14 cellular contexts compared by ENCODE assay signal in genomic region chr13:81184556-81185265, GRCh38.
"Had no signal": no experiment of that assay in that cellular context is flagged by ENCODE, and none has a peak within 500 bp of the region (broad histone marks: within the 10 kb centered on the region; RNA-seq: fewer than 3 reads in every experiment).

No MANE protein-coding gene starts in this region.

- H3K4me3 ChIP-seq: left ventricle myocardium inferior, upper lobe of left lung had no signal

- H3K27ac ChIP-seq: left ventricle myocardium inferior, upper lobe of left lung had no signal

- H3K27ac Mint-ChIP-seq: activated CD8-positive, alpha-beta T cell treated with anti-CD3 and anti-CD28 coated beads for 36 hours; activated naive CD4-positive, alpha-beta T cell treated with anti-CD3 and anti-CD28 coated beads, Interleukin-2, amount 10 ng/mL, durations not matched to agents 7 days and 5 days; activated T-helper 17 cell treated with anti-CD3 and anti-CD28 coated beads, Interleukin-2, amount 50 U/mL, for 72 hours; memory B cell; nephron progenitor cell; stimulated activated naive CD8-positive, alpha-beta T cell treated with anti-CD3 and anti-CD28 coated beads, Interleukin-15, Interleukin-2, amounts not matched to agents 100 ng/mL and 50 ng/mL, for 24 hours had no signal

- H3K36me3 Mint-ChIP-seq: activated naive CD4-positive, alpha-beta T cell treated with anti-CD3 and anti-CD28 coated beads, Interleukin-2, amount 10 ng/mL, durations not matched to agents 7 days and 5 days; memory B cell had no signal

- H3K4me1 ChIP-seq: left ventricle myocardium inferior, upper lobe of left lung had no signal

- H3K27me3 Mint-ChIP-seq: activated CD8-positive, alpha-beta T cell treated with anti-CD3 and anti-CD28 coated beads for 36 hours; activated naive CD4-positive, alpha-beta T cell treated with anti-CD3 and anti-CD28 coated beads, Interleukin-2, amount 10 ng/mL, durations not matched to agents 7 days and 5 days; activated T-helper 17 cell treated with anti-CD3 and anti-CD28 coated beads, Interleukin-2, amount 50 U/mL, for 72 hours; memory B cell; stimulated activated naive CD8-positive, alpha-beta T cell treated with anti-CD3 and anti-CD28 coated beads, Interleukin-15, Interleukin-2, amounts not matched to agents 100 ng/mL and 50 ng/mL, for 24 hours had no signal

- H3K9me3 Mint-ChIP-seq: activated naive CD4-positive, alpha-beta T cell treated with anti-CD3 and anti-CD28 coated beads, Interleukin-2, amount 10 ng/mL, durations not matched to agents 7 days and 5 days; memory B cell; nephron progenitor cell had no signal

- H3K36me3 ChIP-seq: left ventricle myocardium inferior, upper lobe of left lung had no signal

- H3K27me3 ChIP-seq: upper lobe of left lung had no signal

- H3K4me3 Mint-ChIP-seq: activated CD8-positive, alpha-beta T cell treated with anti-CD3 and anti-CD28 coated beads for 36 hours; activated naive CD4-positive, alpha-beta T cell treated with anti-CD3 and anti-CD28 coated beads, Interleukin-2, amount 10 ng/mL, durations not matched to agents 7 days and 5 days; activated T-helper 17 cell treated with anti-CD3 and anti-CD28 coated beads, Interleukin-2, amount 50 U/mL, for 72 hours; memory B cell; nephron progenitor cell; stimulated activated naive CD8-positive, alpha-beta T cell treated with anti-CD3 and anti-CD28 coated beads, Interleukin-15, Interleukin-2, amounts not matched to agents 100 ng/mL and 50 ng/mL, for 24 hours had no signal

- H3K9me3 ChIP-seq: left ventricle myocardium inferior, upper lobe of left lung had no signal

- H3K4me1 Mint-ChIP-seq: activated naive CD4-positive, alpha-beta T cell treated with anti-CD3 and anti-CD28 coated beads, Interleukin-2, amount 10 ng/mL, durations not matched to agents 7 days and 5 days; activated T-helper 17 cell treated with anti-CD3 and anti-CD28 coated beads, Interleukin-2, amount 50 U/mL, for 72 hours; memory B cell; nephron progenitor cell had no signal

- ATAC-seq: activated CD8-positive, alpha-beta T cell treated with anti-CD3 and anti-CD28 coated beads for 36 hours; activated T-helper 17 cell treated with anti-CD3 and anti-CD28 coated beads, Interleukin-2, amount 50 U/mL, for 72 hours had no signal

- DNase-seq: activated CD4-positive, alpha-beta T cell treated with anti-CD3 and anti-CD28 coated beads for 4 hours; activated CD8-positive, alpha-beta memory T cell treated with anti-CD3 and anti-CD28 coated beads, Interleukin-2, amount 50 U/mL, for 4 hours; activated CD8-positive, alpha-beta T cell treated with anti-CD3 and anti-CD28 coated beads for 36 hours; activated naive CD4-positive, alpha-beta T cell treated with anti-CD3 and anti-CD28 coated beads, Interleukin-2, amount 10 ng/mL, durations not matched to agents 7 days and 5 days; kidney; left ventricle myocardium inferior; nephron progenitor cell; stimulated activated CD4-positive, alpha-beta T cell treated with anti-CD3 and anti-CD28 coated beads, Interleukin-4, amount 100 ng/mL, for 1 hour; stimulated activated CD8-positive, alpha-beta memory T cell treated with anti-CD3 and anti-CD28 coated beads, Interleukin-4, amount 100 ng/mL, for 48 hours; T1000; upper lobe of left lung had no signal
